Comparison of ENCODE assay signal across 12 cellular contexts in genomic region chr6:140071115-140071514, GRCh38.
DNase-seq lines count a peak whose midpoint lies in the region; ATAC-seq and TF ChIP-seq lines count a peak whose summit lies in the region.
"Had no signal": no experiment of that assay in that cellular context is flagged by ENCODE, and none has a peak within 500 bp of the region (broad histone marks: within the 10 kb centered on the region; RNA-seq: fewer than 3 reads in every experiment).

No MANE protein-coding gene starts in this region.

- H3K79me2 ChIP-seq in smooth muscle cell (ENCODE audit: low read depth): no peaks in the 10 kb centered on the region

- no peaks in the 10 kb centered on the region for H3K9me3 Mint-ChIP-seq in activated CD4-positive, alpha-beta memory T cell treated with anti-CD3 and anti-CD28 coated beads, Interleukin-2, amount 10 ng/mL, durations not matched to agents 7 days and 5 days

- H3K9me3 ChIP-seq in RWPE2 (ENCODE audit: severe bottlenecking) (no peaks in the 10 kb centered on the region), smooth muscle cell (replicated peaks; ENCODE audit: low read depth) (no peaks in the 10 kb centered on the region), esophagus squamous epithelium (no peaks in the 10 kb centered on the region)
- H3K9me3 ChIP-seq: psoas muscle had no signal

- intact Hi-C loops in esophagus squamous epithelium (cut with DNase I): no loop called here

- CTCF ChIA-PET in activated CD4-positive, alpha-beta memory T cell treated with anti-CD3 and anti-CD28 coated beads, Interleukin-2, amount 10 ng/mL, durations not matched to agents 7 days and 5 days (lab: Charles Lee): no interaction called here

- peak; percentile 74 for DNase-seq in GM04504 (ENCODE audit: low read depth)
- no peak for DNase-seq in RWPE2 (ENCODE audit: low spot score)
- peak; percentile 94 for DNase-seq in fibroblast of pulmonary artery (ENCODE audit: low read depth)
- DNase-seq in smooth muscle cell (lab: John Stamatoyannopoulos, UW; ENCODE audit: unreplicated experiment): no peak
- no peak for DNase-seq in activated CD4-positive, alpha-beta memory T cell treated with anti-CD3 and anti-CD28 coated beads, Interleukin-2, amount 10 ng/mL, durations not matched to agents 7 days and 5 days
- DNase-seq in esophagus squamous epithelium (lab: John Stamatoyannopoulos, UW): no peak
- DNase-seq: activated CD4-positive, CD25-positive, alpha-beta regulatory T cell treated with anti-CD3 and anti-CD28 coated beads, Interleukin-2, amount 50 U/mL, for 72 hours; activated gamma-delta T cell treated with Interleukin-2 at 50 U/mL for 16 hours; NCI-H1694; psoas muscle had no signal

- TF ChIP-seq CTCF in RWPE2 (IDR thresholded peaks at IDR 0.05; ENCODE audit: poor library complexity, severe bottlenecking) (no peak), fibroblast of pulmonary artery (IDR thresholded peaks at IDR 0.05; ENCODE audit: low read length, missing control alignments) (no peak), smooth muscle cell (IDR thresholded peaks at IDR 0.05; ENCODE audit: borderline replicate concordance, insufficient read depth, poor library complexity, severe bottlenecking) (no peak), esophagus squamous epithelium (IDR thresholded peaks at IDR 0.05) (no peak)

- H3K27me3 Mint-ChIP-seq in activated CD4-positive, alpha-beta memory T cell treated with anti-CD3 and anti-CD28 coated beads, Interleukin-2, amount 10 ng/mL, durations not matched to agents 7 days and 5 days: peaks cover under 1% of the 10 kb centered on the region

- no peaks in the 10 kb centered on the region for H3K4me1 Mint-ChIP-seq in activated CD4-positive, alpha-beta memory T cell treated with anti-CD3 and anti-CD28 coated beads, Interleukin-2, amount 10 ng/mL, durations not matched to agents 7 days and 5 days

- no peak overlapping the region for H3K9ac ChIP-seq in smooth muscle cell (ENCODE audit: low read depth)

- peak overlapping the region; percentile 60 for H2AFZ ChIP-seq in smooth muscle cell (ENCODE audit: low read depth)

- H3K4me2 ChIP-seq in smooth muscle cell: peak overlapping the region; percentile 40

- H3K27me3 ChIP-seq in RWPE2 (ENCODE audit: insufficient read depth, poor library complexity, severe bottlenecking): no peaks in the 10 kb centered on the region
- no peaks in the 10 kb centered on the region for H3K27me3 ChIP-seq in smooth muscle cell (ENCODE audit: low read depth)
- no peaks in the 10 kb centered on the region for H3K27me3 ChIP-seq in esophagus squamous epithelium

- H3K27ac ChIP-seq in RWPE2 (ENCODE audit: poor library complexity, severe bottlenecking) (peak overlapping the region; percentile 85), smooth muscle cell (ENCODE audit: low read depth) (peak overlapping the region; percentile 34), esophagus squamous epithelium (peak overlapping the region in 1 of 4 donors; percentile 23)
- H3K27ac ChIP-seq: psoas muscle, RWPE1 had no signal

- no peaks in the 10 kb centered on the region for H3F3A ChIP-seq in smooth muscle cell (ENCODE audit: low read depth)

- no peak overlapping the region for H3K4me3 Mint-ChIP-seq in activated CD4-positive, alpha-beta memory T cell treated with anti-CD3 and anti-CD28 coated beads, Interleukin-2, amount 10 ng/mL, durations not matched to agents 7 days and 5 days

- ATAC-seq in RWPE2 (ENCODE audit: low read depth) (0 out of 3 replicates have a peak, but pooled peaks have one; percentile 32), HG02571 (IDR thresholded peaks at IDR 0.05; ENCODE audit: unreplicated experiment) (no peak)

- H3K36me3 Mint-ChIP-seq in activated CD4-positive, alpha-beta memory T cell treated with anti-CD3 and anti-CD28 coated beads, Interleukin-2, amount 10 ng/mL, durations not matched to agents 7 days and 5 days (ENCODE audit: low read depth): no peaks in the 10 kb centered on the region

- H3K4me3 ChIP-seq in RWPE2 (ENCODE audit: severe bottlenecking): no peak overlapping the region
- H3K4me3 ChIP-seq in fibroblast of pulmonary artery (replicated peaks; ENCODE audit: low read depth, low read length): no peak overlapping the region
- no peak overlapping the region for H3K4me3 ChIP-seq in smooth muscle cell
- H3K4me3 ChIP-seq in esophagus squamous epithelium: no peak overlapping the region
- H3K4me3 ChIP-seq: psoas muscle had no signal

- WGBS in smooth muscle cell (ENCODE audit: low lambda C conversion rate): 25% methylated on average over 2 of the region's 2 CpGs
- WGBS in esophagus squamous epithelium, 2 donors: 65% methylated on average over 2 of the region's 2 CpGs

- H3K27ac Mint-ChIP-seq in activated CD4-positive, alpha-beta memory T cell treated with anti-CD3 and anti-CD28 coated beads, Interleukin-2, amount 10 ng/mL, durations not matched to agents 7 days and 5 days: no peak overlapping the region

- H3K4me1 ChIP-seq in RWPE2 (ENCODE audit: insufficient read depth, poor library complexity, severe bottlenecking) (peaks cover 29% of the 10 kb centered on the region), smooth muscle cell (ENCODE audit: low read depth) (peaks cover 7% of the 10 kb centered on the region), esophagus squamous epithelium (peaks cover 0 to 13% (median 4%) of the 10 kb centered on the region in 3 donors)

- POLR2A ChIA-PET in activated CD4-positive, alpha-beta memory T cell treated with anti-CD3 and anti-CD28 coated beads, Interleukin-2, amount 10 ng/mL, durations not matched to agents 7 days and 5 days (lab: Charles Lee): no interaction called here

- H4K20me1 ChIP-seq in smooth muscle cell (ENCODE audit: low read depth): no peaks in the 10 kb centered on the region

- H3K36me3 ChIP-seq in RWPE2 (ENCODE audit: low read depth) (no peaks in the 10 kb centered on the region), smooth muscle cell (ENCODE audit: low read depth) (no peaks in the 10 kb centered on the region), esophagus squamous epithelium (no peaks in the 10 kb centered on the region)

- no peak for TF ChIP-seq POLR2A in esophagus squamous epithelium (IDR thresholded peaks at IDR 0.05)

Comparison
In these comparisons a context has a peak if more than half of its experiments do, and no peak if none do; other contexts are left out.
1. DNase-seq: peak in GM04504 (single experiment) and fibroblast of pulmonary artery (single experiment); none in RWPE2 (single experiment), smooth muscle cell (single experiment), activated CD4-positive, alpha-beta memory T cell treated with anti-CD3 and anti-CD28 coated beads, Interleukin-2, amount 10 ng/mL, durations not matched to agents 7 days and 5 days (single experiment) and esophagus squamous epithelium (single experiment).